Comparison of ENCODE assay signal across 23 cellular contexts in the genomic region with DNA sequence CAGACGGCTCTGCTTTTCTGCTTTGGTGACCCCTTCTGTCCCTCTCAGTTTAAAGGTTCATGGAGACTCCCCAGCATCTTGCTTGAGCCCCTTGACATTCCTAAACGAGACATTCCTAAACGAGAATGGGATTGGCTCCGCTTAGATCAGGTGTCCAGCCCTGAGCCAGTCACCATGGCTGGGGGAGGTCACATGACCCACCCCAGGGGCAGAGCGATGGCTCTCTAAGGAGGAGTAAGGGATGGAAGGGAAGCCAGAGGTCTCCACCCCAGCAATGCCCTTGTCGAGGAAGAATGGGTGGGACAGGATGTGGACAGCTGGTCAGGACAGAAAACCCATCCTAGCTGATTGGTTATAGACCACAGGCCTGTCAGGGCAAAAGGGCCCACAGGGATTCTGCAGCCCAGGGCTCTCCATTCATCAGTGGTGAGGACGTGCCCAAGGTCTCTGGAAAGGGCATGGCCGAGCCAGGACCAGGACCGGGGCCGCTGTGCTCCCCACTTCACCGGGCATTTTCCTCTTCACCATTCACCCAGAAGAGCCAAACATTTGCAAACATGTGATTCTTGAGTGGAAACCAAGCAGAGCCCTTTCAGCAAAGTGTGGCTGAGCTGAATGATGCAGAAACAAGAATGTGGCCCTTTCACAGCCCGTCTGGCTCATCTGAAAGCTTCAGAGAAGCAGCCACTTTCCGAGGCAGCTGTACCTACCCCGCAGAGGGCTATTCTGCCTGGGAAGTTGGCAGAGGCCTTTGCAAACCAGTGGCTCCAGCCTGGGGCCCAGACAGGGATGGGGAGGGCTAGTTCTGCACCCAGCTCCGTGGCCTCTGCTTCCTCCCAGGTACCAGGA. TPM values are rescaled to one million over a fixed set of nuclear protein-coding genes. Genes with fewer than 3 reads are reported as not detected.
"Had no signal": no experiment of that assay in that cellular context is flagged by ENCODE, and none has a peak within 500 bp of the region (broad histone marks: within the 10 kb centered on the region; RNA-seq: fewer than 3 reads in every experiment).

No MANE protein-coding gene starts in this region.

- H3K79me2 ChIP-seq: hepatocyte had no signal

- DNase-seq: activated CD4-positive, alpha-beta T cell treated with anti-CD3 and anti-CD28 coated beads, Interleukin-2, amount 50 U/mL, for 48 hours; activated naive CD4-positive, alpha-beta T cell; activated naive CD8-positive, alpha-beta T cell treated with anti-CD3 and anti-CD28 coated beads for 36 hours; activated T-cell treated with anti-CD3 and anti-CD28 coated beads for 4 hours; amniotic stem cell; foreskin keratinocyte; left cardiac atrium; mesendoderm; occipital lobe; right cardiac atrium; small intestine; stimulated activated CD4-positive, alpha-beta T cell treated with anti-CD3 and anti-CD28 coated beads, Interleukin-4, amount 100 ng/mL, for 1 hour; stomach; SW 1271; T-helper 2 cell; upper lobe of right lung; WERI-Rb-1 had no signal

- H3K36me3 ChIP-seq: cardiac muscle cell, prostate gland, stomach, thoracic aorta, upper lobe of right lung, WERI-Rb-1 had no signal

- H3K9me3 ChIP-seq: prostate gland, stomach, thoracic aorta, upper lobe of right lung had no signal

- H3K9me3 Mint-ChIP-seq: activated naive CD8-positive, alpha-beta T cell treated with anti-CD3 and anti-CD28 coated beads for 36 hours; activated T-helper 1 cell treated with anti-CD3 and anti-CD28 coated beads, Interleukin-12 subunit alpha, Interleukin-12 subunit beta, Interleukin-2, Interleukin-4 antibody, amounts not matched to agents 30 ng/mL and 10 ng/mL and 1 ng/mL, durations not matched to agents 14 hours and 24 hours and 36 hours; natural killer cell treated with Interleukin-12 subunit alpha and Interleukin-12 subunit beta and Interleukin-15 and Interleukin-18, amount 100 ng/mL, for 72 hours had no signal

- H3K4me3 Mint-ChIP-seq: activated naive CD8-positive, alpha-beta T cell treated with anti-CD3 and anti-CD28 coated beads for 36 hours; activated T-helper 1 cell treated with anti-CD3 and anti-CD28 coated beads, Interleukin-12 subunit alpha, Interleukin-12 subunit beta, Interleukin-2, Interleukin-4 antibody, amounts not matched to agents 30 ng/mL and 10 ng/mL and 1 ng/mL, durations not matched to agents 14 hours and 24 hours and 36 hours; natural killer cell treated with Interleukin-12 subunit alpha and Interleukin-12 subunit beta and Interleukin-15 and Interleukin-18, amount 100 ng/mL, for 72 hours had no signal

- H3K4me1 Mint-ChIP-seq: activated naive CD8-positive, alpha-beta T cell treated with anti-CD3 and anti-CD28 coated beads for 36 hours had no signal

- H3K27ac ChIP-seq: cardiac muscle cell, foreskin keratinocyte, hepatocyte, prostate gland, stomach, thoracic aorta, upper lobe of right lung, WERI-Rb-1 had no signal

- H3K4me2 ChIP-seq: hepatocyte had no signal

- H3K4me1 ChIP-seq: foreskin keratinocyte, prostate gland, stomach, upper lobe of right lung had no signal

- H3K4me3 ChIP-seq: cardiac muscle cell, hepatocyte, prostate gland, stomach, thoracic aorta, upper lobe of right lung had no signal

- H2AFZ ChIP-seq: hepatocyte had no signal

- ATAC-seq: foreskin keratinocyte; left cardiac atrium; natural killer cell treated with Interleukin-12 subunit alpha and Interleukin-12 subunit beta and Interleukin-15 and Interleukin-18, amount 100 ng/mL, for 72 hours; right cardiac atrium; upper lobe of right lung had no signal

- H3K36me3 Mint-ChIP-seq: activated naive CD8-positive, alpha-beta T cell treated with anti-CD3 and anti-CD28 coated beads for 36 hours; natural killer cell treated with Interleukin-12 subunit alpha and Interleukin-12 subunit beta and Interleukin-15 and Interleukin-18, amount 100 ng/mL, for 72 hours had no signal

- FAIRE-seq: small intestine had no signal

- H3K27me3 Mint-ChIP-seq: activated naive CD8-positive, alpha-beta T cell treated with anti-CD3 and anti-CD28 coated beads for 36 hours; natural killer cell treated with Interleukin-12 subunit alpha and Interleukin-12 subunit beta and Interleukin-15 and Interleukin-18, amount 100 ng/mL, for 72 hours had no signal

- H3K27ac Mint-ChIP-seq: activated naive CD8-positive, alpha-beta T cell treated with anti-CD3 and anti-CD28 coated beads for 36 hours; activated T-helper 1 cell treated with anti-CD3 and anti-CD28 coated beads, Interleukin-12 subunit alpha, Interleukin-12 subunit beta, Interleukin-2, Interleukin-4 antibody, amounts not matched to agents 30 ng/mL and 10 ng/mL and 1 ng/mL, durations not matched to agents 14 hours and 24 hours and 36 hours; natural killer cell treated with Interleukin-12 subunit alpha and Interleukin-12 subunit beta and Interleukin-15 and Interleukin-18, amount 100 ng/mL, for 72 hours had no signal

- H3K27me3 ChIP-seq: cardiac muscle cell, foreskin keratinocyte, hepatocyte, upper lobe of right lung had no signal

RNA-seq across cellular contexts. Expression of gene AIF1L, which starts 19.8 kb away (rescaled TPM):
- total RNA-seq: natural killer cell treated with Interleukin-12 subunit alpha and Interleukin-12 subunit beta and Interleukin-15 and Interleukin-18, amount 100 ng/mL, for 72 hours had no signal
